In the genomic region with DNA sequence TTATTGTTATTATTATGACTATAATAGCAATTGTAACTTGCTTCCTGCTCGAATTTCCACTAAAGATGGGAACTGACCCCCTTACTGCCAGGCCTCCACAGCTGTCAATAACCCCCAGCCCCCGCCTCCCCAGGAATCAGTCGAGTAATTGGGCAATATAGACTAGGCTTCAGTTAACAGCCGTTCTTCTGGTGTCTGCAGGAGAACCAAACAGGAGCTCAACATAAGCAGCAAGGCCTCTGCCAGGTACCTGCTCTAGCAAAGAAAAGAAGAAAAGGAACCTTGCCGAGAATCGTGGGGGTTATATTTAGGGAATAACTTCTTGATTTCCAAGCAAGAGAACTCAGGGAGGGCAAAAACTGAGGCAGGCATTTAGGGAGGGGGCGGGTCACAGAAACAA, we compare ENCODE assay signal across 1 cellular context.
TF ChIP-seq lines count a peak whose summit lies in the region.

No MANE protein-coding gene starts in this region.

TF ChIP-seq in WTC11, 78 proteins besides CTCF, POLR2A, EP300 and RAD21:
- TF ChIP-seq STAT6 (CRISPR knock-in tag; conservative IDR thresholded peaks at IDR 0.05; ENCODE audit: low read depth) = no peak
- no peak for TF ChIP-seq GRHL2 (CRISPR knock-in tag; IDR thresholded peaks at IDR 0.05; ENCODE audit: insufficient replicate concordance, severe bottlenecking)
- TF ChIP-seq, protein P1, sequence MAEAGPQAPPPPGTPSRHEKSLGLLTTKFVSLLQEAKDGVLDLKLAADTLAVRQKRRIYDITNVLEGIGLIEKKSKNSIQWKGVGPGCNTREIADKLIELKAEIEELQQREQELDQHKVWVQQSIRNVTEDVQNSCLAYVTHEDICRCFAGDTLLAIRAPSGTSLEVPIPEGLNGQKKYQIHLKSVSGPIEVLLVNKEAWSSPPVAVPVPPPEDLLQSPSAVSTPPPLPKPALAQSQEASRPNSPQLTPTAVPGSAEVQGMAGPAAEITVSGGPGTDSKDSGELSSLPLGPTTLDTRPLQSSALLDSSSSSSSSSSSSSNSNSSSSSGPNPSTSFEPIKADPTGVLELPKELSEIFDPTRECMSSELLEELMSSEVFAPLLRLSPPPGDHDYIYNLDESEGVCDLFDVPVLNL (CRISPR knock-in tag; IDR thresholded peaks at IDR 0.05; ENCODE audit: borderline replicate concordance, low read depth) = no peak
- no peak for TF ChIP-seq FOXK1 (CRISPR knock-in tag; IDR thresholded peaks at IDR 0.05)
- no peak for TF ChIP-seq ATF6 (CRISPR knock-in tag; IDR thresholded peaks at IDR 0.05)
- TF ChIP-seq IRF2 (CRISPR knock-in tag; IDR thresholded peaks at IDR 0.05; ENCODE audit: borderline replicate concordance, low read depth) = no peak
- TF ChIP-seq JUN (CRISPR knock-in tag; IDR thresholded peaks at IDR 0.05) = no peak
- no peak for TF ChIP-seq MAX (CRISPR knock-in tag; IDR thresholded peaks at IDR 0.05)
- TF ChIP-seq ZNF138 (CRISPR knock-in tag; conservative IDR thresholded peaks at IDR 0.05) = no peak
- TF ChIP-seq HMGA2 (CRISPR knock-in tag; IDR thresholded peaks at IDR 0.05) = no peak
- no peak for TF ChIP-seq IRF1 (CRISPR knock-in tag; IDR thresholded peaks at IDR 0.05)
